1 cellular context compared by ENCODE assay signal in the genomic region with DNA sequence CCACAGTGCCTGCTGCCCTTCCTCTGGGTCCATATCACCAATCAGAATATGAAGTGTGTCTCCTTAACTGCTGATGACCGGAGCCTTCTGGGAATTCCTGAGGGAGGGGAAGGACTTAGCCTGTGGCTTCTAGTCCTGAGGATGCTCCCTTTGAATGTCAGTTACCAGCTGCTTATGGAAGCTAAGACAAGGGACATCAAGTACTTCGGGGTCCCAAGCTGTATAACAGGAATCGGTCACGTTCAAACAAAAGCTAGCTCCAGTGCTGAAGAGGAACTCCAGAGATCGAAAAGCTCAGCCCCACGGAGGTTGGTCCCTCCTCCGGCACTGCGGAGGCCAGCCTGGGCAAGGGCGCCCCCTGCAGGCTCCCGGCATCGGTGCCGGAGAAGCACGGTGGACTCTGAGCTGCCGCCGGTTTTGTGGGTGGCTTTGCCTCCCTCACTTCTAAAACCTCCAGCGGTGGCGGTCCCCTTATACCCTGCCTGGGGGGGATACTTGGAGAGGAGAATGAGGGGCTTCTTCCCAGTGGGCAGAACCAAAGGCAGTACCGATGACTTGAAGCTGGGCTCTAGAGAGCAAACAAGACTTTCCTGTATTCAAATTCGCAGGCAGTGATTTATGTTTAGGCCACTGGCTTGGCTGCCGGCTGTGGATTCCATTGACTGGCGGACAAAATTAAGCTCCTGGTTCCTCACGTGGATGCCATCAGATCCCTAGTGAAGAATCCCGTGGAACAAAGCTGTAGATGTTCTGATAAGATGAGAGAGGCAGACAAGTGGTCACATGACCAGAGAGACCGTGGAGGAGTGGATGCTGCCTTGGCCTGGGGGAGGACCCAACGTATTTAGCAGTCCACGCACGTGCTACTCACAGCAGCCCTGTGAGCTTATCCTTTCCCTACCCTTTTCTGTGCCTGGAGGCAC.
TF ChIP-seq lines count a peak whose summit lies in the region.

No MANE protein-coding gene starts in this region.

TF ChIP-seq in K562, 482 proteins besides CTCF, POLR2A, EP300 and RAD21 (continued from another document and continues in another):
- TF ChIP-seq, protein P1, sequence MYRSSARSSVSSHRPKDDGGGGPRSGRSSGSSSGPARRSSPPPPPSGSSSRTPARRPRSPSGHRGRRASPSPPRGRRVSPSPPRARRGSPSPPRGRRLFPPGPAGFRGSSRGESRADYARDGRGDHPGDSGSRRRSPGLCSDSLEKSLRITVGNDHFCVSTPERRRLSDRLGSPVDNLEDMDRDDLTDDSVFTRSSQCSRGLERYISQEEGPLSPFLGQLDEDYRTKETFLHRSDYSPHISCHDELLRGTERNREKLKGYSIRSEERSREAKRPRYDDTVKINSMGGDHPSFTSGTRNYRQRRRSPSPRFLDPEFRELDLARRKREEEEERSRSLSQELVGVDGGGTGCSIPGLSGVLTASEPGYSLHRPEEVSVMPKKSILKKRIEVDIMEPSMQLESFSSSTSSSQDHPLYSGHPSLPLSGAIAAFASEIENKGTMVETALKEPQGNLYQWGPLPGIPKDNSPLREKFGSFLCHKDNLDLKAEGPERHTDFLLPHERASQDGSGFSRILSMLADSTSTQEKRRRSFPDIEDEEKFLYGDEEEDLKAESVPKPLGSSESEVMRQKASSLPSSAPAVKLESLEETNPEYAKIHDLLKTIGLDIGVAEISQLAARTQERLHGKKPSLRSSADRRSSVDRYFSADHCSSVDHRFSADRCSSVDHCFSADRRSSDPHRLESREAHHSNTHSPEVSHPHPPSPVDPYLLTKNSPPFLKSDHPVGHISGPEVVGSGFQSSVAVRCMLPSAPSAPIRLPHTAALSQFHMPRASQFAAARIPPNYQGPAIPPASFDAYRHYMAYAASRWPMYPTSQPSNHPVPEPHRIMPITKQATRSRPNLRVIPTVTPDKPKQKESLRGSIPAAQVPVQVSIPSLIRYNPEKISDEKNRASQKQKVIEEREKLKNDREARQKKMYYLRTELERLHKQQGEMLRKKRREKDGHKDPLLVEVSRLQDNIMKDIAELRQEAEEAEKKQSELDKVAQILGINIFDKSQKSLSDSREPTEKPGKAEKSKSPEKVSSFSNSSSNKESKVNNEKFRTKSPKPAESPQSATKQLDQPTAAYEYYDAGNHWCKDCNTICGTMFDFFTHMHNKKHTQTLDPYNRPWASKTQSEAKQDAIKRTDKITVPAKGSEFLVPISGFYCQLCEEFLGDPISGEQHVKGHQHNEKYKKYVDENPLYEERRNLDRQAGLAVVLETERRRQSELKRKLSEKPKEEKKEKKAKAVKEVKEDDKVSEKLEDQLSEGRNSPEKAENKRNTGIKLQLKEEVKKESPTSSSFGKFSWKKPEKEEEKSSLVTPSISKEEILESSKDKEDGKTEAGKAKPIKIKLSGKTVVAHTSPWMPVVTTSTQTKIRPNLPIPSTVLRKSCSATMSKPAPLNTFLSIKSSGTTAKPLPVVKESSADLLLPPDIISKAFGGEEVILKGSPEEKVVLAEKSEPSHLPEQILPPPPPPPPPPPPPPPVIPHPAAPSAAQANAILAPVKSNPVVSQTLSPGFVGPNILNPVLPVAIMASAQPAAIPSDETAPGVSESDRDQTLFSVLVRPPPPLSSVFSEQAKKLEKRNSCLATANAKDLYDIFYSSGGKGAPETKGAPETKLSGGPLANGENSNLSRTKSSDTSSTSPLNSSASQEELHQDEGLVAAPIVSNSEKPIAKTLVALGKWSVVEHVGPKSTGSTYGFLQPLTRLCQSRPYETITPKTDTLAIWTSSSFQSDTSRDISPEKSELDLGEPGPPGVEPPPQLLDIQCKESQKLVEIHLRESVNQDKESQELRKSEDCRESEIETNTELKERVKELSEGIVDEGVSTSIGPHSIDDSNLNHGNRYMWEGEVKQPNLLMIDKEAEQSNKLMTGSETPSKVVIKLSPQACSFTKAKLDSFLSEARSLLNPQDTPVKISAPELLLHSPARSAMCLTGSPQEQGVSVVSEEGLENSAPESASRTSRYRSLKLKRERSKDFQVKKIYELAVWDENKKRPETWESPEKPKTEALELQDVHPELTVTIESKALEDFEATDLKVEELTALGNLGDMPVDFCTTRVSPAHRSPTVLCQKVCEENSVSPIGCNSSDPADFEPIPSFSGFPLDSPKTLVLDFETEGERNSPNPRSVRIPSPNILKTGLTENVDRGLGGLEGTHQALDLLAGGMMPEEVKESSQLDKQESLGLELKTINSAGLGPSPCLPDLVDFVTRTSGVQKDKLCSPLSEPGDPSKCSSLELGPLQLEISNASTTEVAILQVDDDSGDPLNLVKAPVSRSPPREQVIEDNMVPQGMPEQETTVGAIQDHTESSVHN (IDR thresholded peaks at IDR 0.05; ENCODE audit: borderline replicate concordance in 1 of 2, low read depth in 1 of 2) = no peak
- TF ChIP-seq RB1 (IDR thresholded peaks at IDR 0.05; ENCODE audit: low read depth) (peak; percentile 72; the same call in 1 of the 2 replicates), U2AF2 (optimal IDR thresholded peaks at IDR 0.05; ENCODE audit: low read depth, low read length) (no peak), HMGXB4 (CRISPR knock-in tag; IDR thresholded peaks at IDR 0.05) (no peak), KLF13 (tag; IDR thresholded peaks at IDR 0.05; ENCODE audit: borderline replicate concordance, low read depth) (no peak), SP2 (IDR thresholded peaks at IDR 0.05; ENCODE audit: extremely low read depth, low read depth, low read length, poor library complexity, severe bottlenecking) (no peak), COPS2 (conservative IDR thresholded peaks at IDR 0.05) (no peak), ZNF445 (CRISPR knock-in tag; IDR thresholded peaks at IDR 0.05; ENCODE audit: low read depth) (no peak), CBX3 (IDR thresholded peaks at IDR 0.05; ENCODE audit: borderline replicate concordance in 1 of 2, low read length in 2 of 2) (no peak), ZNF407 (IDR thresholded peaks at IDR 0.05; ENCODE audit: low read depth) (no peak), PATZ1 (CRISPR knock-in tag; IDR thresholded peaks at IDR 0.05; ENCODE audit: borderline replicate concordance) (no peak), MCM3 (IDR thresholded peaks at IDR 0.05) (no peak), MTF1 (CRISPR knock-in tag; IDR thresholded peaks at IDR 0.05; ENCODE audit: borderline replicate concordance) (no peak), RBM22 (IDR thresholded peaks at IDR 0.05; ENCODE audit: low read depth, low read length, poor library complexity, severe bottlenecking) (no peak), RBM34 (IDR thresholded peaks at IDR 0.05; ENCODE audit: borderline replicate concordance, insufficient read depth, low read length) (no peak), ZNF146 (CRISPR knock-in tag; IDR thresholded peaks at IDR 0.05; ENCODE audit: unreplicated experiment) (no peak), BRD9 (IDR thresholded peaks at IDR 0.05; ENCODE audit: low read depth, partially characterized antibody) (no peak), FOXA3 (CRISPR knock-in tag; conservative IDR thresholded peaks at IDR 0.05 in 1 of 2, IDR thresholded peaks at IDR 0.05 in 1 of 2) (no peak), JUN (IDR thresholded peaks at IDR 0.05; ENCODE audit: borderline replicate concordance, low read depth, low read length) (0 out of 2 replicates have a peak, but pooled peaks have one; percentile 11), JUN (CRISPR knock-in tag; IDR thresholded peaks at IDR 0.05; ENCODE audit: borderline replicate concordance) (peak; percentile 32; the same call in 1 of the 2 replicates), ZC3H4 (CRISPR knock-in tag; IDR thresholded peaks at IDR 0.05; ENCODE audit: borderline replicate concordance) (no peak), STAT5A (IDR thresholded peaks at IDR 0.05; ENCODE audit: borderline replicate concordance, low read length) (no peak)
- TF ChIP-seq, protein P2, sequence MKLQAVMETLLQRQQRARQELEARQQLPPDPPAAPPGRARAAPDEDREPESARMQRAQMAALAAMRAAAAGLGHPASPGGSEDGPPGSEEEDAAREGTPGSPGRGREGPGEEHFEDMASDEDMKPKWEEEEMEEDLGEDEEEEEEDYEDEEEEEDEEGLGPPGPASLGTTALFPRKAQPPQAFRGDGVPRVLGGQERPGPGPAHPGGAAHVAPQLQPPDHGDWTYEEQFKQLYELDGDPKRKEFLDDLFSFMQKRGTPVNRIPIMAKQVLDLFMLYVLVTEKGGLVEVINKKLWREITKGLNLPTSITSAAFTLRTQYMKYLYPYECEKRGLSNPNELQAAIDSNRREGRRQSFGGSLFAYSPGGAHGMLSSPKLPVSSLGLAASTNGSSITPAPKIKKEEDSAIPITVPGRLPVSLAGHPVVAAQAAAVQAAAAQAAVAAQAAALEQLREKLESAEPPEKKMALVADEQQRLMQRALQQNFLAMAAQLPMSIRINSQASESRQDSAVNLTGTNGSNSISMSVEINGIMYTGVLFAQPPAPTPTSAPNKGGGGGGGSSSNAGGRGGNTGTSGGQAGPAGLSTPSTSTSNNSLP (IDR thresholded peaks at IDR 0.05; ENCODE audit: borderline replicate concordance, low read depth, low read length) = no peak
- TF ChIP-seq, protein P3, sequence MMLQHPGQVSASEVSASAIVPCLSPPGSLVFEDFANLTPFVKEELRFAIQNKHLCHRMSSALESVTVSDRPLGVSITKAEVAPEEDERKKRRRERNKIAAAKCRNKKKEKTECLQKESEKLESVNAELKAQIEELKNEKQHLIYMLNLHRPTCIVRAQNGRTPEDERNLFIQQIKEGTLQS (IDR thresholded peaks at IDR 0.05) = no peak
- TF ChIP-seq, protein P3 (CRISPR knock-in tag; conservative IDR thresholded peaks at IDR 0.05) = no peak; the same call in 1 of the 2 replicates
